ENCODE assay signal across 8 cellular contexts in the genomic region with DNA sequence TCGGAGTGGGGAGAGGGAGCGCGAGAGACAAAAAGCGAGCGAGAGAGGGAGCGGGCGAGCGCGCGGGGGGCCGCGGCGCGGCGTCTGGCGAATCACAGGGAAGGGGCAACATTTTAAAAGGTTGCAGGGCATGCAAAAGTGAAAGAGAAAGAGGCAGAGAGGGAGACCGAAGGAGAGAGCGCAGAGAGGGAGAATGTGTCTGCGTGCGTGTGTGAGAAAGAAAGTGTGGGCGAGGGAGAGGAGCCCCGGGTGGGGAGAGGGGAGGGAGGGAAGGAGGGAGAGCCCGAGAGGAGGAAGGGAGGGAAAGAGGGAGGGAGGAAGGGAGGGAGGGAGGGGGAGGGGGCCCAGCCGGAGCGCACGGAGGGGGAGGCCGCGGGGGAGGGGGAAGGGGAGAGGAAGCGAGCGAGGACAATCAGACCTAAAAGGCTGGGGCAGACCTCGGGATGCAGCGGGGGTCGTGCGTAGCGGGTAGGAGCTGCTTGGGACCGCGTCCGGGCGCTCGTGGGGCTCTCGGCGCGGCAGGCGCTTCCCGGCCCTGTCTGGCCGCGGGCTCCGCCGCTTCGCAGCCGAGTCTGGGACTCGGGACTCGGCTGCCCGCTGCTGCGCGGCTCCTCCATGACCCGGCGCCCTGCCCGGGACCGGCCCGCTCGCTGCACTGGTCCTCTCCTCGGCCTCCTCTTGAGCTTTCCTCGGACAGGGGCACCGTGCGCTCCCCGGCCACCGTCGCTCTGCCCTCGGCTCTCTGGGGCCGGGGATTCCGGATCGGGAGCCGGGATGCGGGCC. TPM values are rescaled to one million over a fixed set of nuclear protein-coding genes. Genes with fewer than 3 reads are reported as not detected.
DNase-seq lines count a peak whose midpoint lies in the region; ATAC-seq and TF ChIP-seq lines count a peak whose summit lies in the region.

No MANE protein-coding gene starts in this region.

- no peak for TF ChIP-seq POLR2A in body of pancreas (IDR thresholded peaks at IDR 0.05)

- H3K27ac ChIP-seq in body of pancreas = no peak overlapping the region

- intact Hi-C loops in body of pancreas (cut with DNase I) = no loop called here

- DNase-seq in DMS 273 treated with DMSO at 0.1 percent for 48 hours (lab: John Stamatoyannopoulos, UW) (peak; percentile 14), body of pancreas (peak in 1 of 4 donors; percentile 24), islet precursor cell (peak; percentile 89), mesenteric fat pad (ENCODE audit: low spot score) (no peak)
- DNase-seq in stimulated activated CD4-positive, alpha-beta T cell treated with anti-CD3 and anti-CD28 coated beads, Interleukin-4, amount 100 ng/mL, for 4 hours = peak; percentile 36 to 60

- no peak for TF ChIP-seq CTCF in body of pancreas (IDR thresholded peaks at IDR 0.05)

- 1% methylated on average over 51 to 64 of the region's 75 CpGs for WGBS in body of pancreas, 2 donors

- peak overlapping the region; percentile 36 to 51 for H3K4me3 ChIP-seq in body of pancreas

- H3K27me3 ChIP-seq in body of pancreas = peaks cover 0 to 73% of the 10 kb centered on the region in 2 donors

- peaks cover 50% of the 10 kb centered on the region for H3K4me1 ChIP-seq in body of pancreas

- H3K9me3 ChIP-seq in body of pancreas = peaks cover 0 to 12% (median 0%) of the 10 kb centered on the region in 3 donors

- ATAC-seq in GM19351 (IDR thresholded peaks at IDR 0.05; ENCODE audit: unreplicated experiment) (peak; percentile 50), HG03520 (IDR thresholded peaks at IDR 0.05; ENCODE audit: unreplicated experiment) (peak; percentile 49), body of pancreas (peak; percentile 57)

- H3K36me3 ChIP-seq in body of pancreas (replicated peaks in 1 of 2; ENCODE audit: insufficient read depth in 1 of 2, low read depth in 2 of 2) = no peaks in the 10 kb centered on the region

TF ChIP-seq in PFSK-1, 5 proteins besides CTCF, POLR2A, EP300 and RAD21:
- TF ChIP-seq, protein P1, sequence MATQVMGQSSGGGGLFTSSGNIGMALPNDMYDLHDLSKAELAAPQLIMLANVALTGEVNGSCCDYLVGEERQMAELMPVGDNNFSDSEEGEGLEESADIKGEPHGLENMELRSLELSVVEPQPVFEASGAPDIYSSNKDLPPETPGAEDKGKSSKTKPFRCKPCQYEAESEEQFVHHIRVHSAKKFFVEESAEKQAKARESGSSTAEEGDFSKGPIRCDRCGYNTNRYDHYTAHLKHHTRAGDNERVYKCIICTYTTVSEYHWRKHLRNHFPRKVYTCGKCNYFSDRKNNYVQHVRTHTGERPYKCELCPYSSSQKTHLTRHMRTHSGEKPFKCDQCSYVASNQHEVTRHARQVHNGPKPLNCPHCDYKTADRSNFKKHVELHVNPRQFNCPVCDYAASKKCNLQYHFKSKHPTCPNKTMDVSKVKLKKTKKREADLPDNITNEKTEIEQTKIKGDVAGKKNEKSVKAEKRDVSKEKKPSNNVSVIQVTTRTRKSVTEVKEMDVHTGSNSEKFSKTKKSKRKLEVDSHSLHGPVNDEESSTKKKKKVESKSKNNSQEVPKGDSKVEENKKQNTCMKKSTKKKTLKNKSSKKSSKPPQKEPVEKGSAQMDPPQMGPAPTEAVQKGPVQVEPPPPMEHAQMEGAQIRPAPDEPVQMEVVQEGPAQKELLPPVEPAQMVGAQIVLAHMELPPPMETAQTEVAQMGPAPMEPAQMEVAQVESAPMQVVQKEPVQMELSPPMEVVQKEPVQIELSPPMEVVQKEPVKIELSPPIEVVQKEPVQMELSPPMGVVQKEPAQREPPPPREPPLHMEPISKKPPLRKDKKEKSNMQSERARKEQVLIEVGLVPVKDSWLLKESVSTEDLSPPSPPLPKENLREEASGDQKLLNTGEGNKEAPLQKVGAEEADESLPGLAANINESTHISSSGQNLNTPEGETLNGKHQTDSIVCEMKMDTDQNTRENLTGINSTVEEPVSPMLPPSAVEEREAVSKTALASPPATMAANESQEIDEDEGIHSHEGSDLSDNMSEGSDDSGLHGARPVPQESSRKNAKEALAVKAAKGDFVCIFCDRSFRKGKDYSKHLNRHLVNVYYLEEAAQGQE (IDR thresholded peaks at IDR 0.05; ENCODE audit: insufficient read depth in 1 of 2, low read depth in 2 of 2, low read length in 2 of 2) = no peak; a peak in 1 of 4 replicates
- TF ChIP-seq FOXP2 (optimal IDR thresholded peaks at IDR 0.05; ENCODE audit: borderline replicate concordance, extremely low read depth, extremely low read length, insufficient read depth) = no peak
- peak; percentile 78 for TF ChIP-seq POLR2AphosphoS5 (IDR thresholded peaks at IDR 0.05; ENCODE audit: low read depth, low read length)
- peak; percentile 81 for TF ChIP-seq TAF1 (IDR thresholded peaks at IDR 0.05; ENCODE audit: borderline replicate concordance, insufficient read depth, low read length)
- peak; percentile 55 for TF ChIP-seq SIN3A (IDR thresholded peaks at IDR 0.05; ENCODE audit: borderline replicate concordance, insufficient read depth, low read length)

RNA-seq across cellular contexts. Expression of a gene that starts 2.5 kb away (rescaled TPM):
- polyA plus RNA-seq in PFSK-1 (2012; ENCODE audit: insufficient read length, low read depth) = 75.0 TPM
- total RNA-seq in body of pancreas (not detected), mesenteric fat pad (1.9 TPM)
